In the genomic region with DNA sequence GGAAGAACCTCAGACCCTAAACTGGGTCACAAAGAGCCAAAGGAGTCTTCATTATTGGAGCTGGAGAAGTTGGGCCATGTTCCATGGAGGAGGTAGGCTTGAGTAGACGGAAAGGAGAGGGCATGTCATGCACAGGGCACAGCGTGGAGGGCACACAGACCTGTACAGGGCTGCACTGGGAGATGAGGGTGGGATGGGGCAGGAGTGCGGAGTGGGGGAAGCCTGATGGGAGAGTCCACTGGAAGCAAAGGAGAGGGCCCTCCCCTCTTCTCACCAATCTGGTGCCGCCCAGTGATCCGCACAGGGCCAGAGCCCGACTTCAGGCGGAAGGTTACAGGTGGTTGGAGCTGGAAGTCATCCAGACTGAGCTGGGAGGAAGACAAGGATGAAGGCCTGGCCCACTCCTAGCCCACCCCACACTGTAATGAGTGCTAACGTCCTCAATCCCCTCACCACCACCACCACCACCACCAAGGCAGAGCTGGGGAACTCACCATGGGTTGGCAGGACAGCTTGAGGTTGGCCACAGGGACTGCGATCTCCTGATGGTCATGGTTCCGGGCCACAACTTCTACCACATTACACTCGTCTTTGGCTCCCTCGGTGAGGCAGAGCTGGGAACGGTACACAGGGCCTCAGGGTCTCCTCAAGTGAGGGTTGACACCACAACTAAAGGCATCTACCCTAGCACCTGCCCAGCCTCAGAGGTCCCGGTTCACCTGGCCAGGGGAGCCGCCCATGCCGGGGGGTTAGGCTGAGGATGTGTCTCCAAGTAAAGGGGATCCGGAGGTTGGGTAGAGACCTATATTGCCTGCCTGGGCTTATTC, we compare ENCODE assay signal across 8 cellular contexts. TPM values are rescaled to one million over a fixed set of nuclear protein-coding genes. Genes with fewer than 3 reads are reported as not detected.
DNase-seq lines count a peak whose midpoint lies in the region; ATAC-seq and TF ChIP-seq lines count a peak whose summit lies in the region.

No MANE protein-coding gene starts in this region.

- intact Hi-C loops in activated CD4-positive, alpha-beta T cell treated with anti-CD3 and anti-CD28 coated beads for 36 hours (cut with DNase I, micrococcal nuclease), result loop anchor here (1.0 to 10.0 kb wide), 10 partner anchors 50 to 1247 kb away; partner anchors contain the start of genes DPCD (in 1 of the 2), FBXW4 (in 1 of the 2), HIF1AN (in 1 of the 2) and KAZALD1 (in 1 of the 2)
- intact Hi-C loops in activated T-helper 2 cell treated with anti-CD3 and anti-CD28 coated beads, Interferon-gamma antibody, Interleukin-2, Interleukin-4, amounts not matched to agents 10 μg/mL and 5 μg/mL and 100 μg/mL, durations not matched to agents 14 hours and 24 hours and 36 hours (cut with micrococcal nuclease), result loop anchor here (2.0 to 5.0 kb wide), 2 partner anchors 90 to 569 kb away; no protein-coding TSS in a partner anchor

- ATAC-seq in activated CD4-positive, alpha-beta T cell treated with anti-CD3 and anti-CD28 coated beads for 36 hours, result no peak
- no peak for ATAC-seq in thoracic aorta (ENCODE audit: insufficient number of reproducible peaks, low FRiP score, low read depth)
- ATAC-seq in HG03025 (IDR thresholded peaks at IDR 0.05; ENCODE audit: low FRiP score, unreplicated experiment), result no peak

- DNase-seq in activated CD4-positive, alpha-beta T cell treated with anti-CD3 and anti-CD28 coated beads for 36 hours, result no peak
- no peak for DNase-seq in activated CD4-positive, alpha-beta T cell treated with anti-CD3 and anti-CD28 coated beads for 4 hours
- no peak for DNase-seq in activated T-helper 2 cell treated with anti-CD3 and anti-CD28 coated beads, Interferon-gamma antibody, Interleukin-2, Interleukin-4, amounts not matched to agents 10 μg/mL and 5 μg/mL and 100 μg/mL, durations not matched to agents 14 hours and 24 hours and 36 hours (ENCODE audit: low spot score)
- no peak for DNase-seq in immature natural killer cell
- no peak for DNase-seq in thoracic aorta (ENCODE audit: low spot score)
- no peak for DNase-seq in stimulated activated CD4-positive, alpha-beta T cell treated with anti-CD3 and anti-CD28 coated beads, Interleukin-12 subunit alpha, Interleukin-12 subunit beta, amount 100 ng/mL, for 4 hours
- DNase-seq in NCI-H1105 treated with DMSO at 0.1 percent for 48 hours (lab: John Stamatoyannopoulos, UW), result no peak

- TF ChIP-seq CTCF in thoracic aorta (IDR thresholded peaks at IDR 0.05), result no peak

- CTCF ChIA-PET in activated CD4-positive, alpha-beta T cell treated with anti-CD3 and anti-CD28 coated beads for 36 hours (lab: Charles Lee), result interaction anchor here (0.6 to 5.0 kb wide), 20 partner anchors 10 to 228 kb away, joined by 3 to 43 read pairs (median 8); no protein-coding TSS in a partner anchor

- peaks cover 15% of the 10 kb centered on the region for H3K27me3 Mint-ChIP-seq in activated CD4-positive, alpha-beta T cell treated with anti-CD3 and anti-CD28 coated beads for 36 hours
- peaks cover 16% of the 10 kb centered on the region for H3K27me3 Mint-ChIP-seq in activated T-helper 2 cell treated with anti-CD3 and anti-CD28 coated beads, Interferon-gamma antibody, Interleukin-2, Interleukin-4, amounts not matched to agents 10 μg/mL and 5 μg/mL and 100 μg/mL, durations not matched to agents 14 hours and 24 hours and 36 hours (ENCODE audit: low read depth)
- H3K27me3 Mint-ChIP-seq in immature natural killer cell (ENCODE audit: low read depth in 3 of 3), result peaks cover 8 to 16% (median 10%) of the 10 kb centered on the region in 3 donors

- H3K36me3 ChIP-seq in thoracic aorta, result peaks cover 17% of the 10 kb centered on the region

- POLR2A ChIA-PET in activated CD4-positive, alpha-beta T cell treated with anti-CD3 and anti-CD28 coated beads for 36 hours (lab: Charles Lee), result no interaction called here

- no peak overlapping the region for H3K27ac ChIP-seq in thoracic aorta

- peak overlapping the region; percentile 94 for H3K4me3 Mint-ChIP-seq in activated CD4-positive, alpha-beta T cell treated with anti-CD3 and anti-CD28 coated beads for 36 hours
- peak overlapping the region; percentile 100 for H3K4me3 Mint-ChIP-seq in activated T-helper 2 cell treated with anti-CD3 and anti-CD28 coated beads, Interferon-gamma antibody, Interleukin-2, Interleukin-4, amounts not matched to agents 10 μg/mL and 5 μg/mL and 100 μg/mL, durations not matched to agents 14 hours and 24 hours and 36 hours (ENCODE audit: low read depth)
- H3K4me3 Mint-ChIP-seq in immature natural killer cell, result peak overlapping the region; percentile 93 to 100 (median 98)

- H3K27ac Mint-ChIP-seq in activated CD4-positive, alpha-beta T cell treated with anti-CD3 and anti-CD28 coated beads for 36 hours, result peak overlapping the region; percentile 97
- peak overlapping the region; percentile 98 for H3K27ac Mint-ChIP-seq in activated T-helper 2 cell treated with anti-CD3 and anti-CD28 coated beads, Interferon-gamma antibody, Interleukin-2, Interleukin-4, amounts not matched to agents 10 μg/mL and 5 μg/mL and 100 μg/mL, durations not matched to agents 14 hours and 24 hours and 36 hours
- peak overlapping the region in 3 of 6 donors; percentile 74 to 96 (median 94) for H3K27ac Mint-ChIP-seq in immature natural killer cell

- H3K36me3 Mint-ChIP-seq in activated CD4-positive, alpha-beta T cell treated with anti-CD3 and anti-CD28 coated beads for 36 hours (ENCODE audit: low read depth), result peaks cover 56% of the 10 kb centered on the region
- H3K36me3 Mint-ChIP-seq in activated T-helper 2 cell treated with anti-CD3 and anti-CD28 coated beads, Interferon-gamma antibody, Interleukin-2, Interleukin-4, amounts not matched to agents 10 μg/mL and 5 μg/mL and 100 μg/mL, durations not matched to agents 14 hours and 24 hours and 36 hours (ENCODE audit: low read depth), result peaks cover 53% of the 10 kb centered on the region
- peaks cover 7 to 16% (median 12%) of the 10 kb centered on the region in 3 donors for H3K36me3 Mint-ChIP-seq in immature natural killer cell

- H3K27me3 ChIP-seq in thoracic aorta (replicated peaks; ENCODE audit: insufficient read depth), result no peaks in the 10 kb centered on the region

- H3K4me3 ChIP-seq in thoracic aorta, result peak overlapping the region; percentile 84

- H3K9me3 ChIP-seq in thoracic aorta, result no peaks in the 10 kb centered on the region

- peaks cover 11 to 46% of the 10 kb centered on the region in 2 donors for H3K4me1 ChIP-seq in thoracic aorta (ENCODE audit: control insufficient read depth in 1 of 2, low read depth in 2 of 2)

- peaks cover 55% of the 10 kb centered on the region for H3K4me1 Mint-ChIP-seq in activated CD4-positive, alpha-beta T cell treated with anti-CD3 and anti-CD28 coated beads for 36 hours
- H3K4me1 Mint-ChIP-seq in activated T-helper 2 cell treated with anti-CD3 and anti-CD28 coated beads, Interferon-gamma antibody, Interleukin-2, Interleukin-4, amounts not matched to agents 10 μg/mL and 5 μg/mL and 100 μg/mL, durations not matched to agents 14 hours and 24 hours and 36 hours (ENCODE audit: low read depth), result peaks cover 40% of the 10 kb centered on the region
- H3K4me1 Mint-ChIP-seq in immature natural killer cell, result peaks cover 62 to 75% of the 10 kb centered on the region in 2 donors

- H3K9me3 Mint-ChIP-seq in activated CD4-positive, alpha-beta T cell treated with anti-CD3 and anti-CD28 coated beads for 36 hours (ENCODE audit: low read depth), result no peaks in the 10 kb centered on the region
- H3K9me3 Mint-ChIP-seq in activated T-helper 2 cell treated with anti-CD3 and anti-CD28 coated beads, Interferon-gamma antibody, Interleukin-2, Interleukin-4, amounts not matched to agents 10 μg/mL and 5 μg/mL and 100 μg/mL, durations not matched to agents 14 hours and 24 hours and 36 hours, result no peaks in the 10 kb centered on the region
- peaks cover 0 to 2% (median 0%) of the 10 kb centered on the region in 6 donors for H3K9me3 Mint-ChIP-seq in immature natural killer cell

RNA-seq across cellular contexts. Expression of gene NPM3, which starts 1.0 kb away (rescaled TPM):
- 100 to 1,000 TPM; 207 to 214 TPM for total RNA-seq in activated CD4-positive, alpha-beta T cell treated with anti-CD3 and anti-CD28 coated beads for 36 hours
- 139 and 140 TPM in 2 replicates for total RNA-seq in activated T-helper 2 cell treated with anti-CD3 and anti-CD28 coated beads, Interferon-gamma antibody, Interleukin-2, Interleukin-4, amounts not matched to agents 10 μg/mL and 5 μg/mL and 100 μg/mL, durations not matched to agents 14 hours and 24 hours and 36 hours
- polyA plus RNA-seq in immature natural killer cell, result 1 to 10 TPM; 1.5 to 8.8 (median 4.7) TPM
- 10 to 100 TPM; 16.3 to 19.9 TPM for total RNA-seq in thoracic aorta

RNA-seq across cellular contexts. Expression of gene FGF8, which starts 6.3 kb away (rescaled TPM):
- under 1 TPM in 1 of 2 experiments, not detected in 1; 0.32 TPM for total RNA-seq in activated CD4-positive, alpha-beta T cell treated with anti-CD3 and anti-CD28 coated beads for 36 hours
- total RNA-seq in activated T-helper 2 cell treated with anti-CD3 and anti-CD28 coated beads, Interferon-gamma antibody, Interleukin-2, Interleukin-4, amounts not matched to agents 10 μg/mL and 5 μg/mL and 100 μg/mL, durations not matched to agents 14 hours and 24 hours and 36 hours, result not detected in 2 replicates
- not detected for polyA plus RNA-seq in immature natural killer cell
- not detected for total RNA-seq in thoracic aorta

RNA-seq across cellular contexts. Expression of gene OGA, which starts 36.0 kb away (rescaled TPM):
- 100 to 1,000 TPM; 113 to 124 TPM for total RNA-seq in activated CD4-positive, alpha-beta T cell treated with anti-CD3 and anti-CD28 coated beads for 36 hours
- total RNA-seq in activated T-helper 2 cell treated with anti-CD3 and anti-CD28 coated beads, Interferon-gamma antibody, Interleukin-2, Interleukin-4, amounts not matched to agents 10 μg/mL and 5 μg/mL and 100 μg/mL, durations not matched to agents 14 hours and 24 hours and 36 hours, result 119 and 122 TPM in 2 replicates
- polyA plus RNA-seq in immature natural killer cell, result 10 to 100 TPM; 32.0 to 57.0 (median 46.6) TPM
- 100 to 1,000 TPM; 131 to 241 TPM for total RNA-seq in thoracic aorta
